ENCODE assay signal across 8 cellular contexts in the genomic region with DNA sequence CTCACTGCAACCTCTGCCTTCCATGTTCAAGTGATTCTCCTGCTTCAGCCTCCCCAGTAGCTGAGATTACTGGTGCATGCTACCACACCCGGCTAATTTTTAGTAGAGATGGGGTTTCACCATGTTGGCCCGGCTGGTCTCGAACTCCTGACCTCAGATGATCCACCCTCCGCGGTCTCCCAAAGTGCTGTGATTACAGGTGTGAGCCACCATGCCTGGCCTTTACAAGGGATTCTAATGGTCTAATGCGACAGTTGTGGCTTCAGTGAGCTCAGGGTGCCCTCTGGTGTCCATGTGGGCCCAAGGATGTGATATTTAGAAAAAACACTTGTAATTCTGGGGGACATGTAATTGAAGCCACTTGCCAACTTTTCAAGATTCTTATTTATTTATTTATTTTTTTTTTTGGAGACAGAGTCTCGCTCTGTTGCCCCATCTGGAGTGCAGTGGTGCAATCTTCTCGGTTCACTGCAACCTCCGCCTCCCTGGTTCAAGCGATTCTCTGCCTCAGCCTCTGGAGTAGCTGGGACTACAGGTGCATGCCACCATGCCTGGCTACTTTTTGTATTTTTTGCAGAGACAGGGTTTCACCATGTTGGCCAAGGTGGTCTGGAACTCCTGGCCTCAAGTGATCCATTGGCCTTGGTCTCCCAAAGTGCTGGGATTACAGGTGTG. TPM values are rescaled to one million over a fixed set of nuclear protein-coding genes. Genes with fewer than 3 reads are reported as not detected.
DNase-seq lines count a peak whose midpoint lies in the region; ATAC-seq and TF ChIP-seq lines count a peak whose summit lies in the region.
"Not testable (repeated sequence)": the region's sequence is repeated elsewhere in the genome, so short reads cannot be mapped to it uniquely, and the experiment has no call there.

No MANE protein-coding gene starts in this region.

- H3K27me3 ChIP-seq in RWPE2 (ENCODE audit: insufficient read depth, poor library complexity, severe bottlenecking); smooth muscle cell (ENCODE audit: low read depth): not testable (repeated sequence)

- TF ChIP-seq CTCF in GM13976 (IDR thresholded peaks at IDR 0.05; ENCODE audit: borderline replicate concordance, control extremely low read depth, extremely low read depth, insufficient read depth, missing control alignments) (peak; percentile 70), RWPE2 (IDR thresholded peaks at IDR 0.05; ENCODE audit: poor library complexity, severe bottlenecking) (peak; percentile 77), smooth muscle cell (IDR thresholded peaks at IDR 0.05; ENCODE audit: borderline replicate concordance, insufficient read depth, poor library complexity, severe bottlenecking) (peak; percentile 64)

- DNase-seq in AG08396 (ENCODE audit: low spot score) (peak; percentile 73), GM13976 (ENCODE audit: low spot score) (peak; percentile 66), NCI-H146 (lab: John Stamatoyannopoulos, UW) (peak; percentile 74), kidney tubule cell (ENCODE audit: low spot score) (peak; percentile 83)
- DNase-seq in RWPE2 (ENCODE audit: low spot score); smooth muscle cell (lab: John Stamatoyannopoulos, UW; ENCODE audit: unreplicated experiment): not testable (repeated sequence)
- DNase-seq in activated CD8-positive, alpha-beta memory T cell treated with anti-CD3 and anti-CD28 coated beads, Interleukin-2, amount 50 U/mL, for 48 hours = peak; percentile 67
- DNase-seq in effector CD4-positive, alpha-beta T cell = peak; percentile 36

- not testable (repeated sequence) for H3F3A ChIP-seq in smooth muscle cell (ENCODE audit: low read depth)

- not testable (repeated sequence) for H3K4me1 ChIP-seq in RWPE2 (ENCODE audit: insufficient read depth, poor library complexity, severe bottlenecking); smooth muscle cell (ENCODE audit: low read depth)

- not testable (repeated sequence) for H3K27ac ChIP-seq in RWPE2 (ENCODE audit: poor library complexity, severe bottlenecking); smooth muscle cell (ENCODE audit: low read depth)

- in situ Hi-C loops in GM13976 (cut with MboI; ENCODE audit: low sequenced_read_pairs, unreplicated experiment) = loop anchor here (5.0 kb wide), 1 partner anchor 55 kb away; a partner anchor contains a TSS

- not testable (repeated sequence) for H3K4me2 ChIP-seq in smooth muscle cell

- not testable (repeated sequence) for H3K9ac ChIP-seq in smooth muscle cell (ENCODE audit: low read depth)

- H4K20me1 ChIP-seq in smooth muscle cell (ENCODE audit: low read depth) = not testable (repeated sequence)

- not testable (repeated sequence) for H2AFZ ChIP-seq in smooth muscle cell (ENCODE audit: low read depth)

- 48% methylated on average over 10 of the region's 10 CpGs for WGBS in smooth muscle cell (ENCODE audit: low lambda C conversion rate)

- H3K4me3 ChIP-seq in RWPE2 (ENCODE audit: severe bottlenecking); smooth muscle cell: not testable (repeated sequence)

- H3K79me2 ChIP-seq in smooth muscle cell (ENCODE audit: low read depth) = not testable (repeated sequence)

- H3K36me3 ChIP-seq in RWPE2 (ENCODE audit: low read depth); smooth muscle cell (ENCODE audit: low read depth): not testable (repeated sequence)

- H3K9me3 ChIP-seq in RWPE2 (ENCODE audit: severe bottlenecking); smooth muscle cell (replicated peaks; ENCODE audit: low read depth): not testable (repeated sequence)

- ATAC-seq in RWPE2 (ENCODE audit: low read depth) = peak; percentile 59

RNA-seq across cellular contexts. Expression of a gene that starts 22.1 kb away (rescaled TPM):
- not detected in 2 replicates for total RNA-seq in smooth muscle cell
- polyA plus RNA-seq in smooth muscle cell = 0.25 TPM in 1 of 2 replicates, not detected in the other

RNA-seq across cellular contexts. Expression of a gene that starts 34.2 kb away (rescaled TPM):
- total RNA-seq in smooth muscle cell = 4.5 and 7.8 TPM in 2 replicates
- 5.4 and 10.5 TPM in 2 replicates for polyA plus RNA-seq in smooth muscle cell

RNA-seq across cellular contexts. Expression of a gene that starts 35.0 kb away (rescaled TPM):
- total RNA-seq in smooth muscle cell = 4.9 and 8.2 TPM in 2 replicates
- polyA plus RNA-seq in smooth muscle cell = 15.0 and 25.4 TPM in 2 replicates

RNA-seq across cellular contexts. Expression of a gene that starts 53.7 kb away (rescaled TPM):
- 0.49 and 0.90 TPM in 2 replicates for total RNA-seq in smooth muscle cell
- 0.97 and 1.1 TPM in 2 replicates for polyA plus RNA-seq in smooth muscle cell
